Comparison of ENCODE assay signal across 1 cellular context in genomic region chr4:169869487-169869886, GRCh38.
TF ChIP-seq lines count a peak whose summit lies in the region.

No MANE protein-coding gene starts in this region.

TF ChIP-seq in IMR-90, 13 proteins besides CTCF, POLR2A, EP300 and RAD21 (continued from another document):
- TF ChIP-seq ELK1 (IDR thresholded peaks at IDR 0.05; ENCODE audit: borderline replicate concordance, low read depth, low read length) (no peak), CHD1 (IDR thresholded peaks at IDR 0.05; ENCODE audit: low read depth, low read length) (no peak), CEBPB (IDR thresholded peaks at IDR 0.05; ENCODE audit: low read depth, low read length) (no peak), RFX5 (IDR thresholded peaks at IDR 0.05; ENCODE audit: low read depth, low read length) (no peak), MXI1 (IDR thresholded peaks at IDR 0.05; ENCODE audit: borderline replicate concordance, low read depth, low read length) (no peak), MAFK (IDR thresholded peaks at IDR 0.05; ENCODE audit: low read depth, low read length) (no peak), SMC3 (IDR thresholded peaks at IDR 0.05; ENCODE audit: low read depth, low read length) (no peak)
